Comparison of ENCODE assay signal across 17 cellular contexts in the genomic region with DNA sequence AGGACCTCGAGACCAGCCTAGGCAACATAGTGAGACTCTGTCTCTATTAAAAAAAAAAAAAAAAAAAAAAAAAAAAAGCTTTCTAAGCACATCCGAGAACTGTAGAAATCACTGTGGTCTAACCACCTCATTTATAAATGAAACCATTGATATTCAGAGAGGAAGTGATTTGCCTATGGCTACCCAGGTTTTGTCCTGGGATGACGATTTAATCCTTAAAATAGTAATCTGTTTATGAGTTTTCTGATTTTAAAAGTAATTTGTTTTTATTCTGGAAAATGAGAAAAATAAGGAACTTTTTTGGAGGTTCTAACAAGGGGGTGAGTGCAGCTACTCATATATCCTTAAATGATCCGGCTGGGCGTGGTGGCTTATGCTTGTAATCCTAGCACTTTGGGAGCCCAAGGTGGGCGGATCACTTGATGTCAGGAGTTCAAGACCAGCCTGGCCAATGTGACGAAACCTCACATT. TPM values are rescaled to one million over a fixed set of nuclear protein-coding genes. Genes with fewer than 3 reads are reported as not detected.
DNase-seq lines count a peak whose midpoint lies in the region; ATAC-seq and TF ChIP-seq lines count a peak whose summit lies in the region.
"Had no signal": no experiment of that assay in that cellular context is flagged by ENCODE, and none has a peak within 500 bp of the region (broad histone marks: within the 10 kb centered on the region; RNA-seq: fewer than 3 reads in every experiment).

No MANE protein-coding gene starts in this region.

- no peak overlapping the region for H3K27ac ChIP-seq in CD4-positive, CD25-positive, alpha-beta regulatory T cell (ENCODE audit: insufficient read depth, low read length, poor library complexity, severe bottlenecking)
- peak overlapping the region; percentile 100 for H3K27ac ChIP-seq in MM.1S (ENCODE audit: low read length)
- no peak overlapping the region for H3K27ac ChIP-seq in brain microvascular endothelial cell
- H3K27ac ChIP-seq: gastrocnemius medialis, SJSA1, upper lobe of left lung had no signal

- no peak overlapping the region for H2AFZ ChIP-seq in MM.1S (ENCODE audit: low read length)

- no peaks in the 10 kb centered on the region for H3K36me3 ChIP-seq in CD4-positive, CD25-positive, alpha-beta regulatory T cell (ENCODE audit: control insufficient read depth, insufficient read depth, low read length)
- no peaks in the 10 kb centered on the region for H3K36me3 ChIP-seq in MM.1S (replicated peaks; ENCODE audit: insufficient read depth, low read length)
- no peaks in the 10 kb centered on the region for H3K36me3 ChIP-seq in brain microvascular endothelial cell (replicated peaks)
- H3K36me3 ChIP-seq: gastrocnemius medialis, SJSA1, upper lobe of left lung had no signal

- H3K79me2 ChIP-seq in MM.1S (ENCODE audit: low read length): no peaks in the 10 kb centered on the region

- no peaks in the 10 kb centered on the region for H3K27me3 ChIP-seq in CD4-positive, CD25-positive, alpha-beta regulatory T cell (ENCODE audit: control insufficient read depth, insufficient read depth, low read length)
- H3K27me3 ChIP-seq in MM.1S (replicated peaks; ENCODE audit: insufficient read depth, low read length) (no peaks in the 10 kb centered on the region), brain microvascular endothelial cell (replicated peaks) (no peaks in the 10 kb centered on the region)
- H3K27me3 ChIP-seq: gastrocnemius medialis, SJSA1, upper lobe of left lung had no signal

- no peaks in the 10 kb centered on the region for H3K36me3 Mint-ChIP-seq in CD4-positive, CD25-positive, alpha-beta regulatory T cell
- H3K36me3 Mint-ChIP-seq: activated naive CD4-positive, alpha-beta T cell treated with anti-CD3 and anti-CD28 coated beads, Interleukin-2, amount 10 ng/mL, durations not matched to agents 7 days and 5 days had no signal

- no peaks in the 10 kb centered on the region for H3K9me3 Mint-ChIP-seq in CD4-positive, CD25-positive, alpha-beta regulatory T cell
- H3K9me3 Mint-ChIP-seq: activated naive CD4-positive, alpha-beta T cell treated with anti-CD3 and anti-CD28 coated beads, Interleukin-2, amount 10 ng/mL, durations not matched to agents 7 days and 5 days had no signal

- no peak for TF ChIP-seq CTCF in MM.1S (IDR thresholded peaks at IDR 0.05; ENCODE audit: low read length)
- TF ChIP-seq CTCF in brain microvascular endothelial cell (IDR thresholded peaks at IDR 0.05; ENCODE audit: low read depth, low read length, missing control alignments): no peak

- H3K4me2 ChIP-seq in MM.1S (ENCODE audit: low read depth, low read length): peak overlapping the region; percentile 33; the same call in 1 of the 2 replicates

- in situ Hi-C loops in KBM-7 (cut with MboI; ENCODE audit: low pct_unique_long_range_greater_than_20kb, low sequenced_read_pairs) (no loop called here), brain microvascular endothelial cell (cut with HindIII; ENCODE audit: low pct_ligation_motif_present, low sequenced_read_pairs) (no loop called here)

- peaks cover 64% of the 10 kb centered on the region for H3F3A ChIP-seq in MM.1S (ENCODE audit: insufficient read depth, low read length)

- H3K9me2 ChIP-seq in MM.1S (replicated peaks; ENCODE audit: insufficient read depth, low read length): no peaks in the 10 kb centered on the region

- peak overlapping the region in 2 of 3 donors; percentile 20 to 60 for H3K27ac Mint-ChIP-seq in CD4-positive, CD25-positive, alpha-beta regulatory T cell
- H3K27ac Mint-ChIP-seq: activated naive CD4-positive, alpha-beta T cell treated with anti-CD3 and anti-CD28 coated beads, Interleukin-2, amount 10 ng/mL, durations not matched to agents 7 days and 5 days had no signal

- DNase-seq in CD4-positive, CD25-positive, alpha-beta regulatory T cell: peak in 2 of 3 donors; percentile 41 to 61
- DNase-seq in MM.1S: peak; percentile 94
- no peak for DNase-seq in mesenteric fat pad (ENCODE audit: low spot score)
- no peak for DNase-seq in KBM-7
- no peak for DNase-seq in brain microvascular endothelial cell
- DNase-seq in activated T-cell treated with anti-CD3 and anti-CD28 coated beads, Interleukin-2, amount 50 U/mL, for 48 hours: no peak
- DNase-seq: activated CD4-positive, alpha-beta T cell treated with anti-CD3 and anti-CD28 coated beads for 4 hours; activated naive CD4-positive, alpha-beta T cell treated with anti-CD3 and anti-CD28 coated beads, Interleukin-2, amount 10 ng/mL, durations not matched to agents 7 days and 5 days; cortex of kidney; gastrocnemius medialis; H7; NCI-H2171; upper lobe of left lung had no signal

- peaks cover 21 to 49% (median 42%) of the 10 kb centered on the region in 4 donors for H3K4me1 Mint-ChIP-seq in CD4-positive, CD25-positive, alpha-beta regulatory T cell

- peak overlapping the region; percentile 1 for H3K4me3 ChIP-seq in CD4-positive, CD25-positive, alpha-beta regulatory T cell (ENCODE audit: low read depth, low read length)
- H3K4me3 ChIP-seq in MM.1S (ENCODE audit: low read length) (no peak overlapping the region), brain microvascular endothelial cell (ENCODE audit: low read depth, low read length) (no peak overlapping the region)
- H3K4me3 ChIP-seq: gastrocnemius medialis, lung, SJSA1, upper lobe of left lung had no signal

- no peaks in the 10 kb centered on the region for H3K27me3 Mint-ChIP-seq in CD4-positive, CD25-positive, alpha-beta regulatory T cell

- H4K20me1 ChIP-seq in MM.1S (ENCODE audit: insufficient read depth, low read length): no peaks in the 10 kb centered on the region

- H3K9ac ChIP-seq in MM.1S (ENCODE audit: low read length): peak overlapping the region; percentile 53

- H3K4me3 Mint-ChIP-seq in CD4-positive, CD25-positive, alpha-beta regulatory T cell: peak overlapping the region in 3 of 4 donors; percentile 22 to 66 (median 66)
- H3K4me3 Mint-ChIP-seq: activated naive CD4-positive, alpha-beta T cell treated with anti-CD3 and anti-CD28 coated beads, Interleukin-2, amount 10 ng/mL, durations not matched to agents 7 days and 5 days had no signal

- no peaks in the 10 kb centered on the region for H3K9me3 ChIP-seq in CD4-positive, CD25-positive, alpha-beta regulatory T cell (ENCODE audit: control insufficient read depth in 2 of 2, low read length in 2 of 2)
- H3K9me3 ChIP-seq in MM.1S (replicated peaks; ENCODE audit: insufficient read depth, low read length): no peaks in the 10 kb centered on the region
- H3K9me3 ChIP-seq: gastrocnemius medialis, SJSA1, upper lobe of left lung had no signal

- peaks cover 45% of the 10 kb centered on the region for H3K4me1 ChIP-seq in CD4-positive, CD25-positive, alpha-beta regulatory T cell (ENCODE audit: control insufficient read depth, insufficient read depth, low read length, poor library complexity, severe bottlenecking)
- H3K4me1 ChIP-seq in MM.1S (ENCODE audit: low read length): peaks cover 67% of the 10 kb centered on the region
- H3K4me1 ChIP-seq: gastrocnemius medialis, SJSA1, upper lobe of left lung had no signal

- ATAC-seq in CD4-positive, CD25-positive, alpha-beta regulatory T cell (ENCODE audit: low read depth in 2 of 2): peak in 1 of 2 donors; percentile 55
- ATAC-seq in GM18909 (IDR thresholded peaks at IDR 0.05; ENCODE audit: poor library complexity, unreplicated experiment) (peak; percentile 44), HG02840 (IDR thresholded peaks at IDR 0.05; ENCODE audit: low FRiP score, unreplicated experiment) (peak; percentile 47)
- ATAC-seq: gastrocnemius medialis had no signal

RNA-seq across cellular contexts. Expression of a gene that starts 6.5 kb away (rescaled TPM):
- 135 TPM for total RNA-seq in CD4-positive, CD25-positive, alpha-beta regulatory T cell
- polyA plus RNA-seq in CD4-positive, CD25-positive, alpha-beta regulatory T cell: 100 to 1,000 TPM; 135 to 224 (median 140) TPM
- 9.1 TPM for total RNA-seq in mesenteric fat pad

RNA-seq across cellular contexts. Expression of a gene that starts 24.4 kb away (rescaled TPM):
- 62.3 TPM for total RNA-seq in CD4-positive, CD25-positive, alpha-beta regulatory T cell
- 1 to 10 TPM; 4.5 to 9.5 (median 6.8) TPM for polyA plus RNA-seq in CD4-positive, CD25-positive, alpha-beta regulatory T cell
- 5.6 TPM for total RNA-seq in mesenteric fat pad

RNA-seq across cellular contexts. Expression of a gene that starts 43.5 kb away (rescaled TPM):
- total RNA-seq in CD4-positive, CD25-positive, alpha-beta regulatory T cell: 279 TPM
- polyA plus RNA-seq in CD4-positive, CD25-positive, alpha-beta regulatory T cell: 10 to 100 TPM; 67.4 to 100.0 (median 71.2) TPM
- 15.4 TPM for total RNA-seq in mesenteric fat pad

Comparison
In these comparisons a context has a peak if more than half of its experiments do, and no peak if none do; other contexts are left out.
1. DNase-seq: peak in CD4-positive, CD25-positive, alpha-beta regulatory T cell (2 of 3) and MM.1S (single experiment); none in mesenteric fat pad (single experiment), KBM-7 (single experiment), brain microvascular endothelial cell (single experiment) and activated T-cell treated with anti-CD3 and anti-CD28 coated beads, Interleukin-2, amount 50 U/mL, for 48 hours (0 of 2).
2. RNA of a gene that starts 6.5 kb away (total RNA-seq): 135 TPM in CD4-positive, CD25-positive, alpha-beta regulatory T cell (single experiment); 9.1 TPM in mesenteric fat pad (single experiment); every median in the first group is over 10 times any median in the second.
3. RNA of a gene that starts 43.5 kb away (total RNA-seq): 279 TPM in CD4-positive, CD25-positive, alpha-beta regulatory T cell (single experiment); 15.4 TPM in mesenteric fat pad (single experiment); every median in the first group is over 10 times any median in the second.